8 cellular contexts compared by ENCODE assay signal in the genomic region with DNA sequence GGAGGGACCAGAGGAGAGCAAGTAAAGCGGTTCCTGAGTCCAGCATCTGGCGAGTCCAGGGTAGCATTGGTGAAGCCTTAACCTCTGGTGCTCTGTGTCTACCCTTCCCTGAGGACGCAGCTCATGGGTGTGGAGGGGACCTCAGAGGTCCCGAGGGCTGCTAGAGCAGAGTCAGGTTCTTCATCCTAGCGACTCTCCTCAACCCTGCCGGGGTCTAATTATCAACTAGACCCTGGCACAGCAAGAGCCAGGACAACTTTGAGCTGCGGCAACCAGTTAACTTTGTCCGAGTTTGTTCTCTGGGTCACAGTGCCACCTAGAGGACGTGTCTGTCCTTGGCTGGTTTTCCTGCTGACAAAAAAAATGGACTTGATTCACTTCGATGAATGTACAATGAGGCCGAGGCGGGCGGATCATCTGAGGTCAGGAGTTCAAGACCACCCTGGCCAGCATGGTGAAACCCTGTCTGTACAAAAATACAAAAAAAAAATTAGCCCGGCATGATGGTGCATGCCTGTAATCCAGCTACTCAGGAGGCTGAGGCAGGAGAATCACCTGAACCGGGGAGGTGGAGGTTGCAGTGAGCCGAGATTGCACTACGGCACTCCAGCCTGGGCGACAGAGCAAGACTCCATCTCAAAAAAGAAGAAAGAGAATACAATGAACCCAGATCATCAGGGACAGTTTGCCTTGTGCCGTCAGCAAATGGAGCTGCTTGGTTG.
DNase-seq lines count a peak whose midpoint lies in the region; ATAC-seq and TF ChIP-seq lines count a peak whose summit lies in the region.

No MANE protein-coding gene starts in this region.

- TF ChIP-seq CTCF in choroid plexus epithelial cell (conservative IDR thresholded peaks at IDR 0.05; ENCODE audit: low read depth, low read length): peak; percentile 84

- peak; percentile 90 for DNase-seq in Ammon's horn (ENCODE audit: low spot score)
- peak; percentile 72 for DNase-seq in HCEC 1CT
- DNase-seq in NCI-H446 treated with DMSO at 0.1 percent for 48 hours (lab: John Stamatoyannopoulos, UW): peak; percentile 61
- peak; percentile 76 to 88 for DNase-seq in activated CD4-positive, alpha-beta T cell treated with anti-CD3 and anti-CD28 coated beads for 4 hours
- peak; percentile 91 for DNase-seq in choroid plexus epithelial cell (ENCODE audit: low read depth)
- DNase-seq in kidney tubule cell (ENCODE audit: low spot score): peak; percentile 85
- DNase-seq in stimulated activated CD4-positive, alpha-beta T cell treated with anti-CD3 and anti-CD28 coated beads, Interleukin-1b, Interleukin-23, amount 100 ng/mL, for 24 hours (ENCODE audit: low read depth in 4 of 4, low spot score in 1 of 4): peak; percentile 50 to 74 (median 70)

- no peak overlapping the region for H3K4me3 ChIP-seq in choroid plexus epithelial cell (ENCODE audit: low read depth, low read length)

- no peak for ATAC-seq in HG02884 (IDR thresholded peaks at IDR 0.05; ENCODE audit: unreplicated experiment)
